In the genomic region with DNA sequence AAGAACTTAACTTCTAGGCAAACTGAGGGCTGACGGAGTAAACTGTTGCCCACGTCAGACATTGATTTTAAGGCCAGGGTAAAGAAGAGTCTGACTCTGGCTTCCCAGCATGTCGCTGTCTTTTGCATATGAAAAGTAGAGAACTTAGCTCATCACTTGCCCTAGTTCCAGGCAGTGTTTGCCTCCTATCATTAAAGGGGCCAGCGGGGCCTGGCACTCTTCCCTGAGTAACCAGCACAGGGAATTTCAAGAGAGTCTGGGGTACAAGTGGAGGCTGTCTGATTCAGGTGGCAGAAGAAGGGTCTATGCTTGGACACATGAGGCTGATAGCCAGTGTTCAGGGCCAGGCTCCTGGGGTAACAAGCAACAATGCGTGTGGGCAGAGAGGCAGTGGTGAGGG, we compare ENCODE assay signal across 22 cellular contexts. TPM values are rescaled to one million over a fixed set of nuclear protein-coding genes. Genes with fewer than 3 reads are reported as not detected.
DNase-seq lines count a peak whose midpoint lies in the region; ATAC-seq, FAIRE-seq and TF ChIP-seq lines count a peak whose summit lies in the region.
"Had no signal": no experiment of that assay in that cellular context is flagged by ENCODE, and none has a peak within 500 bp of the region (broad histone marks: within the 10 kb centered on the region; RNA-seq: fewer than 3 reads in every experiment).

No MANE protein-coding gene starts in this region.

- H3K4me1 ChIP-seq in right atrium auricular region (peaks cover 0 to 77% of the 10 kb centered on the region in 2 donors), iPS-18a (ENCODE audit: control insufficient read depth, low read depth, low read length) (peaks cover 27% of the 10 kb centered on the region)
- H3K4me1 ChIP-seq: A549 had no signal

- H3K4me3 ChIP-seq in right atrium auricular region (no peak overlapping the region), iPS-18a (ENCODE audit: low read length) (peak overlapping the region; percentile 7)
- H3K4me3 ChIP-seq: A549, BLaER1 had no signal

- no peak overlapping the region for H3K9ac ChIP-seq in iPS-18a (ENCODE audit: low read length)
- H3K9ac ChIP-seq: BLaER1 had no signal

- FAIRE-seq in H54 (lab: Jason Lieb, UNC) = no peak
- FAIRE-seq: A549, colon had no signal

- H3K36me3 ChIP-seq in right atrium auricular region = no peaks in the 10 kb centered on the region
- no peaks in the 10 kb centered on the region for H3K36me3 ChIP-seq in iPS-18a (ENCODE audit: control insufficient read depth, low read depth, low read length)
- H3K36me3 ChIP-seq: BLaER1 had no signal

- H3K27ac ChIP-seq in right atrium auricular region = peak overlapping the region; percentile 18 to 59
- H3K27ac ChIP-seq in iPS-18a (ENCODE audit: low read length) = no peak overlapping the region
- H3K27ac ChIP-seq: A549, BLaER1 had no signal

- no peak for TF ChIP-seq CTCF in right atrium auricular region (IDR thresholded peaks at IDR 0.05)

- intact Hi-C loops in cardiac septum (cut with DNase I) = loop anchor here (5.0 kb wide), 1 partner anchor 39 kb away; no protein-coding TSS in a partner anchor

- DNase-seq in right atrium auricular region (ENCODE audit: low spot score) (no peak), cardiac septum (ENCODE audit: low spot score) (no peak), pons (ENCODE audit: low spot score) (peak; percentile 37), NCI-H2107 (lab: John Stamatoyannopoulos, UW) (no peak), SHP77 treated with DMSO at 0.1 percent for 48 hours (lab: John Stamatoyannopoulos, UW) (no peak), H54 (ENCODE audit: insufficient read length, low spot score) (no peak)
- DNase-seq: activated CD4-positive, alpha-beta T cell treated with anti-CD3 and anti-CD28 coated beads for 1 hour; activated T-cell treated with anti-CD3 and anti-CD28 coated beads, Interleukin-2, amount 50 U/mL, for 72 hours; Calu3; GOT3; left colon; NCI-H1694 treated with DMSO at 0.1 percent for 48 hours; NK-92 treated with Interleukin-12 subunit alpha and Interleukin-12 subunit beta, amount 100 ng/mL, for 24 hours; occipital lobe; stimulated activated CD4-positive, alpha-beta T cell treated with anti-CD3 and anti-CD28 coated beads, Interleukin-2, amount 100 ng/mL, for 24 hours; stimulated activated naive CD4-positive, alpha-beta T cell treated with Interleukin-2 at 50 U/mL for 16 hours had no signal

- no peak for TF ChIP-seq POLR2A in H54 (IDR thresholded peaks at IDR 0.05; ENCODE audit: low read depth, low read length)

- H3K9me3 ChIP-seq in right atrium auricular region = no peaks in the 10 kb centered on the region
- no peaks in the 10 kb centered on the region for H3K9me3 ChIP-seq in iPS-18a (ENCODE audit: control insufficient read depth, low read depth, low read length)
- H3K9me3 ChIP-seq: A549, BLaER1 had no signal

- H3K27me3 ChIP-seq in right atrium auricular region (no peaks in the 10 kb centered on the region), iPS-18a (ENCODE audit: control insufficient read depth, insufficient read depth, low read length) (peaks cover 12% of the 10 kb centered on the region)

- ATAC-seq in GM18873 (IDR thresholded peaks at IDR 0.05; ENCODE audit: low FRiP score, unreplicated experiment) = no peak
- ATAC-seq: A549; activated T-cell treated with anti-CD3 and anti-CD28 coated beads, Interleukin-2, amount 50 U/mL, for 72 hours; left colon had no signal

RNA-seq across cellular contexts. Expression of a gene that starts 4.8 kb away (rescaled TPM):
- total RNA-seq in right atrium auricular region (10 to 100 TPM in 1 of 2 donors, 1 to 10 TPM in 1; 9.2 to 10.5 TPM), cardiac septum (7.2 TPM)
- total RNA-seq: activated CD8-positive, alpha-beta memory T cell treated with anti-CD3 and anti-CD28 coated beads for 36 hours; activated T-cell treated with anti-CD3 and anti-CD28 coated beads, Interleukin-2, amount 50 U/mL, for 72 hours; Calu3 had no signal

RNA-seq across cellular contexts. Expression of a gene that starts 36.9 kb away (rescaled TPM):
- total RNA-seq in right atrium auricular region = 10 to 100 TPM; 16.6 to 21.8 TPM
- total RNA-seq in cardiac septum = 9.3 TPM
